In genomic region chr4:122669911-122670738, GRCh38 we compare ENCODE assay signal across 16 cellular contexts. TPM values are rescaled to one million over a fixed set of nuclear protein-coding genes. Genes with fewer than 3 reads are reported as not detected.
A peak's percentile ranks its signal among the peaks of the same experiment; 100 is the strongest.
DNase-seq lines count a peak whose midpoint lies in the region; ATAC-seq and TF ChIP-seq lines count a peak whose summit lies in the region.
"Had no signal": no experiment of that assay in that cellular context is flagged by ENCODE, and none has a peak within 500 bp of the region (broad histone marks: within the 10 kb centered on the region; RNA-seq: fewer than 3 reads in every experiment).

No MANE protein-coding gene starts in this region.

- H3K4me1 ChIP-seq in thyroid gland (peaks cover 6 to 22% of the 10 kb centered on the region in 2 donors), aorta (ENCODE audit: control insufficient read depth in 1 of 2, insufficient read depth in 2 of 2, low read length in 2 of 2) (peaks cover 0 to 5% of the 10 kb centered on the region in 2 donors)

- H3K27ac Mint-ChIP-seq in activated naive CD4-positive, alpha-beta T cell treated with anti-CD3 and anti-CD28 coated beads for 36 hours, result peak overlapping the region; percentile 96
- no peak overlapping the region for H3K27ac Mint-ChIP-seq in T-helper 17 cell
- H3K27ac Mint-ChIP-seq in activated T-helper 2 cell treated with anti-CD3 and anti-CD28 coated beads, Interferon-gamma antibody, Interleukin-2, Interleukin-4, amounts not matched to agents 10 μg/mL and 5 μg/mL and 100 μg/mL, durations not matched to agents 14 hours and 24 hours and 36 hours, result peak overlapping the region; percentile 71

- H3K4me3 Mint-ChIP-seq in activated naive CD4-positive, alpha-beta T cell treated with anti-CD3 and anti-CD28 coated beads for 36 hours, result no peak overlapping the region
- H3K4me3 Mint-ChIP-seq in T-helper 17 cell, result no peak overlapping the region
- H3K4me3 Mint-ChIP-seq in activated T-helper 2 cell treated with anti-CD3 and anti-CD28 coated beads, Interferon-gamma antibody, Interleukin-2, Interleukin-4, amounts not matched to agents 10 μg/mL and 5 μg/mL and 100 μg/mL, durations not matched to agents 14 hours and 24 hours and 36 hours (ENCODE audit: low read depth), result no peak overlapping the region

- no peaks in the 10 kb centered on the region for H3K27me3 Mint-ChIP-seq in activated naive CD4-positive, alpha-beta T cell treated with anti-CD3 and anti-CD28 coated beads for 36 hours (ENCODE audit: low read depth)
- H3K27me3 Mint-ChIP-seq in T-helper 17 cell, result no peaks in the 10 kb centered on the region
- H3K27me3 Mint-ChIP-seq in activated T-helper 2 cell treated with anti-CD3 and anti-CD28 coated beads, Interferon-gamma antibody, Interleukin-2, Interleukin-4, amounts not matched to agents 10 μg/mL and 5 μg/mL and 100 μg/mL, durations not matched to agents 14 hours and 24 hours and 36 hours (ENCODE audit: low read depth), result no peaks in the 10 kb centered on the region

- DNase-seq in activated naive CD4-positive, alpha-beta T cell treated with anti-CD3 and anti-CD28 coated beads for 36 hours, result no peak
- DNase-seq in activated naive CD4-positive, alpha-beta T cell treated with anti-CD3 and anti-CD28 coated beads, Interleukin-2, amount 50 U/mL, for 16 hours, result no peak
- DNase-seq in T-helper 17 cell (no peak), thyroid gland (peak; percentile 90 to 92), COLO668 (lab: John Stamatoyannopoulos, UW; ENCODE audit: unreplicated experiment) (no peak), aorta (no peak)
- no peak for DNase-seq in activated T-helper 2 cell treated with anti-CD3 and anti-CD28 coated beads, Interferon-gamma antibody, Interleukin-2, Interleukin-4, amounts not matched to agents 10 μg/mL and 5 μg/mL and 100 μg/mL, durations not matched to agents 14 hours and 24 hours and 36 hours (ENCODE audit: low spot score)
- DNase-seq: Caco-2, EL, GOT3, KG1, NCI-H1436, NCI-H2029 treated with DMSO at 0.1 percent for 48 hours, NCI-H510A, NCI-H774 had no signal

- H3K4me1 Mint-ChIP-seq in activated naive CD4-positive, alpha-beta T cell treated with anti-CD3 and anti-CD28 coated beads for 36 hours (ENCODE audit: low read depth), result peaks cover 72% of the 10 kb centered on the region
- peaks cover 28% of the 10 kb centered on the region for H3K4me1 Mint-ChIP-seq in T-helper 17 cell
- H3K4me1 Mint-ChIP-seq in activated T-helper 2 cell treated with anti-CD3 and anti-CD28 coated beads, Interferon-gamma antibody, Interleukin-2, Interleukin-4, amounts not matched to agents 10 μg/mL and 5 μg/mL and 100 μg/mL, durations not matched to agents 14 hours and 24 hours and 36 hours (ENCODE audit: low read depth), result peaks cover 72% of the 10 kb centered on the region

- H3K27me3 ChIP-seq in thyroid gland (no peaks in the 10 kb centered on the region), aorta (ENCODE audit: control insufficient read depth in 1 of 2, insufficient read depth in 2 of 2, low read length in 1 of 2) (no peaks in the 10 kb centered on the region)

- H3K4me3 ChIP-seq in thyroid gland (replicated peaks in 1 of 3) (no peak overlapping the region), aorta (ENCODE audit: low read length in 2 of 2) (no peak overlapping the region)

- TF ChIP-seq POLR2A in thyroid gland (IDR thresholded peaks at IDR 0.05), result no peak

- H3K36me3 ChIP-seq in thyroid gland (no peaks in the 10 kb centered on the region), aorta (ENCODE audit: control insufficient read depth in 1 of 2, insufficient read depth in 2 of 2, low read length in 1 of 2) (no peaks in the 10 kb centered on the region)

- H3K27ac ChIP-seq in thyroid gland (no peak overlapping the region), aorta (ENCODE audit: low read depth in 1 of 2, low read length in 2 of 2) (no peak overlapping the region)
- H3K27ac ChIP-seq: RWPE1 had no signal

- peaks cover 2% of the 10 kb centered on the region for H3K9me3 Mint-ChIP-seq in activated naive CD4-positive, alpha-beta T cell treated with anti-CD3 and anti-CD28 coated beads for 36 hours
- peaks cover 10% of the 10 kb centered on the region for H3K9me3 Mint-ChIP-seq in activated T-helper 2 cell treated with anti-CD3 and anti-CD28 coated beads, Interferon-gamma antibody, Interleukin-2, Interleukin-4, amounts not matched to agents 10 μg/mL and 5 μg/mL and 100 μg/mL, durations not matched to agents 14 hours and 24 hours and 36 hours

- no peak for TF ChIP-seq CTCF in thyroid gland (IDR thresholded peaks at IDR 0.05)

- no peaks in the 10 kb centered on the region for H3K9me3 ChIP-seq in T-helper 17 cell (ENCODE audit: control insufficient read depth, low read length, poor library complexity, severe bottlenecking)
- H3K9me3 ChIP-seq in thyroid gland, result no peaks in the 10 kb centered on the region
- no peaks in the 10 kb centered on the region for H3K9me3 ChIP-seq in aorta (ENCODE audit: control insufficient read depth, low read length)
- H3K9me3 ChIP-seq: Caco-2 had no signal

- intact Hi-C loops in activated naive CD4-positive, alpha-beta T cell treated with anti-CD3 and anti-CD28 coated beads for 36 hours (cut with micrococcal nuclease), result loop anchor here (5.0 kb wide), 2 partner anchors 252 to 752 kb away; partner anchors contain the start of gene NUDT6
- intact Hi-C loops in activated T-helper 2 cell treated with anti-CD3 and anti-CD28 coated beads, Interferon-gamma antibody, Interleukin-2, Interleukin-4, amounts not matched to agents 10 μg/mL and 5 μg/mL and 100 μg/mL, durations not matched to agents 14 hours and 24 hours and 36 hours (cut with micrococcal nuclease), result loop anchor here (5.0 kb wide), 2 partner anchors 157 to 213 kb away; partner anchors contain the start of genes FGF2 and IL2
- intact Hi-C loops in thyroid gland (cut with DNase I), result no loop called here
- intact Hi-C loops in aorta (cut with DNase I), result loop anchor here in 1 of 2 donors (10.0 kb wide), 1 partner anchor 155 kb away; the partner anchor contains the start of gene FGF2

- ATAC-seq in T-helper 17 cell (peak; percentile 36), aorta (ENCODE audit: low FRiP score) (no peak)

- CTCF ChIA-PET in activated naive CD4-positive, alpha-beta T cell treated with anti-CD3 and anti-CD28 coated beads for 36 hours (lab: Charles Lee), result interaction anchor here (0.6 to 1.6 kb wide), 4 partner anchors 8 to 47 kb away, joined by 3 to 4 read pairs (median 3); no protein-coding TSS in a partner anchor

- no peaks in the 10 kb centered on the region for H3K36me3 Mint-ChIP-seq in activated naive CD4-positive, alpha-beta T cell treated with anti-CD3 and anti-CD28 coated beads for 36 hours (ENCODE audit: low read depth)
- peaks cover 5% of the 10 kb centered on the region for H3K36me3 Mint-ChIP-seq in T-helper 17 cell (ENCODE audit: low read depth)
- peaks cover 12% of the 10 kb centered on the region for H3K36me3 Mint-ChIP-seq in activated T-helper 2 cell treated with anti-CD3 and anti-CD28 coated beads, Interferon-gamma antibody, Interleukin-2, Interleukin-4, amounts not matched to agents 10 μg/mL and 5 μg/mL and 100 μg/mL, durations not matched to agents 14 hours and 24 hours and 36 hours (ENCODE audit: low read depth)

- WGBS in thyroid gland, 2 donors, result 48 to 85% methylated on average over 5 to 13 of the region's 33 CpGs
- 94 to 96% methylated on average over 33 of the region's 33 CpGs for WGBS in aorta, 2 donors

RNA-seq across cellular contexts. Expression of gene IL21, which starts 49.3 kb away (rescaled TPM):
- total RNA-seq in activated naive CD4-positive, alpha-beta T cell treated with anti-CD3 and anti-CD28 coated beads for 36 hours, result 10 to 100 TPM; 49.9 to 53.1 TPM
- under 1 TPM; 0.77 to 0.91 TPM for total RNA-seq in T-helper 17 cell
- total RNA-seq in activated T-helper 2 cell treated with anti-CD3 and anti-CD28 coated beads, Interferon-gamma antibody, Interleukin-2, Interleukin-4, amounts not matched to agents 10 μg/mL and 5 μg/mL and 100 μg/mL, durations not matched to agents 14 hours and 24 hours and 36 hours, result 14.5 TPM in 2 replicates
- not detected for total RNA-seq in thyroid gland
- total RNA-seq in aorta, result not detected
- polyA plus RNA-seq in aorta, result not detected
- total RNA-seq: Caco-2 had no signal

Comparison
In these comparisons a context has a peak if more than half of its experiments do, and no peak if none do; other contexts are left out.
1. DNase-seq: peak in thyroid gland (2 of 2); none in activated naive CD4-positive, alpha-beta T cell treated with anti-CD3 and anti-CD28 coated beads for 36 hours (single experiment), activated naive CD4-positive, alpha-beta T cell treated with anti-CD3 and anti-CD28 coated beads, Interleukin-2, amount 50 U/mL, for 16 hours (single experiment), T-helper 17 cell (0 of 3), activated T-helper 2 cell treated with anti-CD3 and anti-CD28 coated beads, Interferon-gamma antibody, Interleukin-2, Interleukin-4, amounts not matched to agents 10 μg/mL and 5 μg/mL and 100 μg/mL, durations not matched to agents 14 hours and 24 hours and 36 hours (single experiment), COLO668 (single experiment) and aorta (0 of 2).